In the genomic region with DNA sequence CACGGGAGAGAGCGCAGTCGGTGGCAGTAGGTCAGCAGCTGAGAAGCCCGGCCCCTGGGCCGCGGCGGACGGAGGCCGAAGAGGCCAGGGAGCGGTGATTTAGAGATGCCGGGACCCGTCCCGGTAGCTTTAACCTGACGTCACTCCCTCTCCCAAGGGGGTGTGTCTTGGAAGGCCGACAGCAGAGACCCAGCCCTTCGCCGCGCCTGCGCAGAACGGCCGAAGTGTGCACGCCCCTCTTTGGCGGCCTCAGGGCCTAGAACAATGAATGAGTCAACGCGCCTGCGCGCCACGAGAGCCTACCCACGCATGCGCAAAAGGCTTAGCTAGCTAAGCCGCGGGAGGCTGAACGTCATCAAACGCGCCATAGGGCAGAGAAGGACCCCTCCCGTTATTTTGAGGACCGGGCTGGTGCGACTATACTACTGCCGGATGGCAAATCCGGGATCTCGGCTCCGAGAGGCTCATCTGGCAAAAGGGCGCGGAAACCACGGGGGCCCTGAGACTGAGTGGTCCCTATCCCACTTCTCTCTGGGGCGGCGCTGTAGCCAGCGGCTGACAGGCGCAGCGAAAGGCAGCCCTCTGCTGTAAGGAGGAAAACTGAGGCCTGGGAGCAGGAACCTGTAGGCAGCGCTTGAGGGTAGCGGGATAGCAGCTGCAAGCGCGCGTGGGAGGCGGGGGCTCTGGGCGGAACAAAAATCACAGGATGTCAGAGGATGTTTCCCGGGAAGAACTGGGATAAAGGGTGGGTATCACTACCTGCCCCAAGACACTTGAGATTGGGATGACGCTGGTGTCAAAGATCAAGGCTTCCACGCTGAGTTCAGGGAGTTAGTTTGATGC, we compare ENCODE assay signal across 8 cellular contexts. TPM values are rescaled to one million over a fixed set of nuclear protein-coding genes. Genes with fewer than 3 reads are reported as not detected.
DNase-seq lines count a peak whose midpoint lies in the region; ATAC-seq and TF ChIP-seq lines count a peak whose summit lies in the region.

TSS of gene IRGQ (minus strand) at position 136 of the 843 bp plus-strand sequence. CDS start 796 bp downstream, outside the sequence.
TSS of gene ZNF576 (plus strand) at position 597 of the 843 bp plus-strand sequence. CDS start 514 bp downstream, outside the sequence.

- H3K36me3 ChIP-seq in Panc1 (ENCODE audit: control insufficient read depth, insufficient read depth, low read length) (peaks cover 6% of the 10 kb centered on the region; the same call in 1 of the 2 replicates), mucosa of rectum (ENCODE audit: control insufficient read depth in 2 of 2, insufficient read depth in 2 of 2, low read length in 2 of 2) (peaks cover 13 to 35% of the 10 kb centered on the region in 2 donors)

- H3K4me3 Mint-ChIP-seq in activated T-cell treated with anti-CD3 and anti-CD28 coated beads, Interleukin-2, amount 50 U/mL, for 4 hours: peak within 1 kb of the TSS; percentile 99

- H3K27ac ChIP-seq in Panc1 (ENCODE audit: low read length): peak within 1 kb of the TSS; percentile 93
- peak within 1 kb of the TSS; percentile 97 to 98 for H3K27ac ChIP-seq in mucosa of rectum (ENCODE audit: low read depth in 2 of 2, low read length in 2 of 2)

- H3K27me3 ChIP-seq in Panc1 (ENCODE audit: control insufficient read depth, insufficient read depth, low read length): no peaks in the 10 kb centered on the region
- no peaks in the 10 kb centered on the region for H3K27me3 ChIP-seq in mucosa of rectum (ENCODE audit: control insufficient read depth in 2 of 2, insufficient read depth in 2 of 2, low read length in 2 of 2)

- TF ChIP-seq POLR2A in erythroblast (IDR thresholded peaks at IDR 0.05; ENCODE audit: low read length): peak; percentile 63

- CTCF ChIA-PET in Panc1 (lab: Charles Lee): interaction anchor here (0.5 to 1.0 kb wide), 3 partner anchors 8 to 130 kb away, joined by 3 to 6 read pairs (median 4); no protein-coding TSS in a partner anchor

- H3K9ac ChIP-seq in mucosa of rectum (ENCODE audit: low read depth in 1 of 2, low read length in 2 of 2): peak within 1 kb of the TSS; percentile 92 to 98

- no peak for TF ChIP-seq CTCF in Panc1 (IDR thresholded peaks at IDR 0.05)

- H3K9me3 Mint-ChIP-seq in activated T-cell treated with anti-CD3 and anti-CD28 coated beads, Interleukin-2, amount 50 U/mL, for 4 hours: no peaks in the 10 kb centered on the region

- H3K4me3 ChIP-seq in Panc1 (ENCODE audit: low read depth in 2 of 2, low read length in 2 of 2): peak within 1 kb of the TSS; percentile 82 to 95
- H3K4me3 ChIP-seq in mucosa of rectum (ENCODE audit: low read length in 2 of 2): peak within 1 kb of the TSS; percentile 84 to 98

- no peaks in the 10 kb centered on the region for H3K27me3 Mint-ChIP-seq in activated T-cell treated with anti-CD3 and anti-CD28 coated beads, Interleukin-2, amount 50 U/mL, for 4 hours (ENCODE audit: low read depth)

- peaks cover 12% of the 10 kb centered on the region for H3K36me3 Mint-ChIP-seq in activated T-cell treated with anti-CD3 and anti-CD28 coated beads, Interleukin-2, amount 50 U/mL, for 4 hours (ENCODE audit: insufficient read depth)

- TSS peak; percentile 62 for BruUV-seq in Panc1 (replicated peaks; lab: Mats Ljungman, UMichigan)

- H3K4me1 ChIP-seq in Panc1 (ENCODE audit: control insufficient read depth, insufficient read depth, low read length) (peaks cover 7% of the 10 kb centered on the region; the same call in 1 of the 2 replicates), mucosa of rectum (ENCODE audit: control insufficient read depth in 2 of 2, insufficient read depth in 2 of 2, low read length in 2 of 2) (peaks cover 22 to 30% of the 10 kb centered on the region in 2 donors)

- POLR2A ChIA-PET in Panc1 (lab: Charles Lee): interaction anchor here (0.5 to 0.6 kb wide), 2 partner anchors 91 to 126 kb away, joined by 3 to 4 read pairs; no protein-coding TSS in a partner anchor

- H3K9me3 ChIP-seq in Panc1 (ENCODE audit: control insufficient read depth, insufficient read depth, low read depth, low read length) (no peaks in the 10 kb centered on the region), mucosa of rectum (ENCODE audit: control insufficient read depth in 2 of 2, low read length in 2 of 2) (no peaks in the 10 kb centered on the region)

- ATAC-seq in GM21723 (IDR thresholded peaks at IDR 0.05; ENCODE audit: unreplicated experiment): peak; percentile 65
- ATAC-seq in Panc1: peak; percentile 93
- ATAC-seq in activated T-cell treated with anti-CD3 and anti-CD28 coated beads, Interleukin-2, amount 50 U/mL, for 4 hours: peak; percentile 84

- intact Hi-C loops in Panc1 (cut with micrococcal nuclease; ENCODE audit: unreplicated experiment): no loop called here

- H3K4me1 Mint-ChIP-seq in activated T-cell treated with anti-CD3 and anti-CD28 coated beads, Interleukin-2, amount 50 U/mL, for 4 hours (ENCODE audit: low read depth): peaks cover 34% of the 10 kb centered on the region

- peak; percentile 100 for DNase-seq in DMS53 (lab: John Stamatoyannopoulos, UW)
- peak; percentile 99 for DNase-seq in KG1 (lab: John Stamatoyannopoulos, UW)
- DNase-seq in Panc1 (ENCODE audit: low read depth, low spot score): peak; percentile 93
- DNase-seq in activated T-cell treated with anti-CD3 and anti-CD28 coated beads, Interleukin-2, amount 50 U/mL, for 4 hours: peak; percentile 100
- peak; percentile 100 for DNase-seq in erythroblast (lab: John Stamatoyannopoulos, UW)
- peak; percentile 100 for DNase-seq in stimulated activated CD8-positive, alpha-beta memory T cell treated with anti-CD3 and anti-CD28 coated beads, Interleukin-4, amount 100 ng/mL, for 48 hours

- in situ Hi-C loops in Panc1 (cut with HindIII; ENCODE audit: low pct_unique_long_range_greater_than_20kb, low sequenced_read_pairs): no loop called here

RNA-seq across cellular contexts. Expression of gene IRGQ, which starts in this region (rescaled TPM):
- 20.4 TPM for total RNA-seq in Panc1 (2021; ENCODE audit: unreplicated experiment)
- polyA plus RNA-seq in Panc1 (2012; ENCODE audit: insufficient read length): 4.8 TPM
- 10 to 100 TPM; 31.7 to 38.2 (median 33.5) TPM for total RNA-seq in activated T-cell treated with anti-CD3 and anti-CD28 coated beads, Interleukin-2, amount 50 U/mL, for 4 hours

RNA-seq across cellular contexts. Expression of gene ZNF576, which starts in this region (rescaled TPM):
- total RNA-seq in Panc1 (2021; ENCODE audit: unreplicated experiment): 14.1 TPM
- 16.5 TPM for polyA plus RNA-seq in Panc1 (2012; ENCODE audit: insufficient read length)
- 10 to 100 TPM; 16.6 to 22.3 (median 18.5) TPM for total RNA-seq in activated T-cell treated with anti-CD3 and anti-CD28 coated beads, Interleukin-2, amount 50 U/mL, for 4 hours

Comparison
In these comparisons a context has a peak if more than half of its experiments do, and no peak if none do; other contexts are left out.
1. Peak in every context shown above with its lines: DNase-seq, ATAC-seq, H3K4me3 ChIP-seq and H3K27ac ChIP-seq.